In genomic region chr2:99337931-99338580, GRCh38 we compare ENCODE assay signal across 1 cellular context.
TF ChIP-seq lines count a peak whose summit lies in the region.

No MANE protein-coding gene starts in this region.

TF ChIP-seq in HepG2, 621 proteins besides CTCF, POLR2A, EP300 and RAD21 (continues in another document):
- TF ChIP-seq ZBTB33 (CRISPR knock-in tag; IDR thresholded peaks at IDR 0.05) (no peak), KMT2B (CRISPR knock-in tag; IDR thresholded peaks at IDR 0.05) (no peak), ZNF567 (CRISPR knock-in tag; IDR thresholded peaks at IDR 0.05; ENCODE audit: borderline replicate concordance) (no peak), SYNCRIP (IDR thresholded peaks at IDR 0.05; ENCODE audit: insufficient read depth, low read depth, low read length) (no peak), NR2F6 (IDR thresholded peaks at IDR 0.05) (no peak), NR2F6 (CRISPR knock-in tag; IDR thresholded peaks at IDR 0.05) (no peak), ELF4 (CRISPR knock-in tag; IDR thresholded peaks at IDR 0.05; ENCODE audit: borderline replicate concordance) (peak; percentile 17; the same call in 1 of the 2 replicates), ZNF546 (CRISPR knock-in tag; conservative IDR thresholded peaks at IDR 0.05) (no peak), ZBTB21 (CRISPR knock-in tag; IDR thresholded peaks at IDR 0.05) (no peak), PAWR (CRISPR knock-in tag; IDR thresholded peaks at IDR 0.05; ENCODE audit: borderline replicate concordance) (no peak), ZNF296 (CRISPR knock-in tag; conservative IDR thresholded peaks at IDR 0.05) (no peak), STAT6 (CRISPR knock-in tag; IDR thresholded peaks at IDR 0.05; ENCODE audit: borderline replicate concordance) (no peak), CBFB (CRISPR knock-in tag; IDR thresholded peaks at IDR 0.05) (no peak), ZZZ3 (CRISPR knock-in tag; IDR thresholded peaks at IDR 0.05; ENCODE audit: borderline replicate concordance) (no peak), ZUFSP (CRISPR knock-in tag; IDR thresholded peaks at IDR 0.05; ENCODE audit: borderline replicate concordance) (no peak), SRY (CRISPR knock-in tag; IDR thresholded peaks at IDR 0.05) (no peak), ZNF530 (CRISPR knock-in tag; IDR thresholded peaks at IDR 0.05; ENCODE audit: low read depth) (0 out of 2 replicates have a peak, but pooled peaks have one; percentile 3), RFX3 (CRISPR knock-in tag; IDR thresholded peaks at IDR 0.05) (no peak), MNT (IDR thresholded peaks at IDR 0.05) (no peak), ZNF557 (CRISPR knock-in tag; IDR thresholded peaks at IDR 0.05) (0 out of 2 replicates have a peak, but pooled peaks have one; percentile 17), ZNF792 (CRISPR knock-in tag; IDR thresholded peaks at IDR 0.05) (0 out of 2 replicates have a peak, but pooled peaks have one; percentile 14), CREM (IDR thresholded peaks at IDR 0.05) (no peak), CREM (CRISPR knock-in tag; IDR thresholded peaks at IDR 0.05) (no peak), ZNF121 (CRISPR knock-in tag; IDR thresholded peaks at IDR 0.05) (no peak), ZNF740 (CRISPR knock-in tag; IDR thresholded peaks at IDR 0.05) (no peak)
- TF ChIP-seq, protein P1, sequence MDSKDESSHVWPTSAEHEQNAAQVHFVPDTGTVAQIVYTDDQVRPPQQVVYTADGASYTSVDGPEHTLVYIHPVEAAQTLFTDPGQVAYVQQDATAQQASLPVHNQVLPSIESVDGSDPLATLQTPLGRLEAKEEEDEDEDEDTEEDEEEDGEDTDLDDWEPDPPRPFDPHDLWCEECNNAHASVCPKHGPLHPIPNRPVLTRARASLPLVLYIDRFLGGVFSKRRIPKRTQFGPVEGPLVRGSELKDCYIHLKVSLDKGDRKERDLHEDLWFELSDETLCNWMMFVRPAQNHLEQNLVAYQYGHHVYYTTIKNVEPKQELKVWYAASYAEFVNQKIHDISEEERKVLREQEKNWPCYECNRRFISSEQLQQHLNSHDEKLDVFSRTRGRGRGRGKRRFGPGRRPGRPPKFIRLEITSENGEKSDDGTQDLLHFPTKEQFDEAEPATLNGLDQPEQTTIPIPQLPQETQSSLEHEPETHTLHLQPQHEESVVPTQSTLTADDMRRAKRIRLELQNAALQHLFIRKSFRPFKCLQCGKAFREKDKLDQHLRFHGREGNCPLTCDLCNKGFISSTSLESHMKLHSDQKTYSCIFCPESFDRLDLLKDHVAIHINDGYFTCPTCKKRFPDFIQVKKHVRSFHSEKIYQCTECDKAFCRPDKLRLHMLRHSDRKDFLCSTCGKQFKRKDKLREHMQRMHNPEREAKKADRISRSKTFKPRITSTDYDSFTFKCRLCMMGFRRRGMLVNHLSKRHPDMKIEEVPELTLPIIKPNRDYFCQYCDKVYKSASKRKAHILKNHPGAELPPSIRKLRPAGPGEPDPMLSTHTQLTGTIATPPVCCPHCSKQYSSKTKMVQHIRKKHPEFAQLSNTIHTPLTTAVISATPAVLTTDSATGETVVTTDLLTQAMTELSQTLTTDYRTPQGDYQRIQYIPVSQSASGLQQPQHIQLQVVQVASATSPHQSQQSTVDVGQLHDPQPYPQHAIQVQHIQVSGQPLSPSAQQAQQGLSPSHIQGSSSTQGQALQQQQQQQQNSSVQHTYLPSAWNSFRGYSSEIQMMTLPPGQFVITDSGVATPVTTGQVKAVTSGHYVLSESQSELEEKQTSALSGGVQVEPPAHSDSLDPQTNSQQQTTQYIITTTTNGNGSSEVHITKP (CRISPR knock-in tag; IDR thresholded peaks at IDR 0.05; ENCODE audit: low read depth): no peak
- TF ChIP-seq, protein P2, sequence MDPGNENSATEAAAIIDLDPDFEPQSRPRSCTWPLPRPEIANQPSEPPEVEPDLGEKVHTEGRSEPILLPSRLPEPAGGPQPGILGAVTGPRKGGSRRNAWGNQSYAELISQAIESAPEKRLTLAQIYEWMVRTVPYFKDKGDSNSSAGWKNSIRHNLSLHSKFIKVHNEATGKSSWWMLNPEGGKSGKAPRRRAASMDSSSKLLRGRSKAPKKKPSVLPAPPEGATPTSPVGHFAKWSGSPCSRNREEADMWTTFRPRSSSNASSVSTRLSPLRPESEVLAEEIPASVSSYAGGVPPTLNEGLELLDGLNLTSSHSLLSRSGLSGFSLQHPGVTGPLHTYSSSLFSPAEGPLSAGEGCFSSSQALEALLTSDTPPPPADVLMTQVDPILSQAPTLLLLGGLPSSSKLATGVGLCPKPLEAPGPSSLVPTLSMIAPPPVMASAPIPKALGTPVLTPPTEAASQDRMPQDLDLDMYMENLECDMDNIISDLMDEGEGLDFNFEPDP (CRISPR knock-in tag; conservative IDR thresholded peaks at IDR 0.05): 0 out of 2 replicates have a peak, but pooled peaks have one; percentile 61
- TF ChIP-seq, protein P3, sequence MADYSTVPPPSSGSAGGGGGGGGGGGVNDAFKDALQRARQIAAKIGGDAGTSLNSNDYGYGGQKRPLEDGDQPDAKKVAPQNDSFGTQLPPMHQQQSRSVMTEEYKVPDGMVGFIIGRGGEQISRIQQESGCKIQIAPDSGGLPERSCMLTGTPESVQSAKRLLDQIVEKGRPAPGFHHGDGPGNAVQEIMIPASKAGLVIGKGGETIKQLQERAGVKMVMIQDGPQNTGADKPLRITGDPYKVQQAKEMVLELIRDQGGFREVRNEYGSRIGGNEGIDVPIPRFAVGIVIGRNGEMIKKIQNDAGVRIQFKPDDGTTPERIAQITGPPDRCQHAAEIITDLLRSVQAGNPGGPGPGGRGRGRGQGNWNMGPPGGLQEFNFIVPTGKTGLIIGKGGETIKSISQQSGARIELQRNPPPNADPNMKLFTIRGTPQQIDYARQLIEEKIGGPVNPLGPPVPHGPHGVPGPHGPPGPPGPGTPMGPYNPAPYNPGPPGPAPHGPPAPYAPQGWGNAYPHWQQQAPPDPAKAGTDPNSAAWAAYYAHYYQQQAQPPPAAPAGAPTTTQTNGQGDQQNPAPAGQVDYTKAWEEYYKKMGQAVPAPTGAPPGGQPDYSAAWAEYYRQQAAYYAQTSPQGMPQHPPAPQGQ (CRISPR knock-in tag; IDR thresholded peaks at IDR 0.05; ENCODE audit: borderline replicate concordance): no peak
- TF ChIP-seq, protein P4, sequence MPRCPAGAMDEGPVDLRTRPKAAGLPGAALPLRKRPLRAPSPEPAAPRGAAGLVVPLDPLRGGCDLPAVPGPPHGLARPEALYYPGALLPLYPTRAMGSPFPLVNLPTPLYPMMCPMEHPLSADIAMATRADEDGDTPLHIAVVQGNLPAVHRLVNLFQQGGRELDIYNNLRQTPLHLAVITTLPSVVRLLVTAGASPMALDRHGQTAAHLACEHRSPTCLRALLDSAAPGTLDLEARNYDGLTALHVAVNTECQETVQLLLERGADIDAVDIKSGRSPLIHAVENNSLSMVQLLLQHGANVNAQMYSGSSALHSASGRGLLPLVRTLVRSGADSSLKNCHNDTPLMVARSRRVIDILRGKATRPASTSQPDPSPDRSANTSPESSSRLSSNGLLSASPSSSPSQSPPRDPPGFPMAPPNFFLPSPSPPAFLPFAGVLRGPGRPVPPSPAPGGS (CRISPR knock-in tag; IDR thresholded peaks at IDR 0.05): no peak
- TF ChIP-seq, protein P5, sequence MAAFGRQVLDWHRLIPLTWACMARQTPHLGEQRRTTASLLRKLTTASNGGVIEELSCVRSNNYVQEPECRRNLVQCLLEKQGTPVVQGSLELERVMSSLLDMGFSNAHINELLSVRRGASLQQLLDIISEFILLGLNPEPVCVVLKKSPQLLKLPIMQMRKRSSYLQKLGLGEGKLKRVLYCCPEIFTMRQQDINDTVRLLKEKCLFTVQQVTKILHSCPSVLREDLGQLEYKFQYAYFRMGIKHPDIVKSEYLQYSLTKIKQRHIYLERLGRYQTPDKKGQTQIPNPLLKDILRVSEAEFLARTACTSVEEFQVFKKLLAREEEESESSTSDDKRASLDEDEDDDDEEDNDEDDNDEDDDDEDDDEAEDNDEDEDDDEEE (CRISPR knock-in tag; IDR thresholded peaks at IDR 0.05): 0 out of 2 replicates have a peak, but pooled peaks have one; percentile 22
- TF ChIP-seq, protein P6, sequence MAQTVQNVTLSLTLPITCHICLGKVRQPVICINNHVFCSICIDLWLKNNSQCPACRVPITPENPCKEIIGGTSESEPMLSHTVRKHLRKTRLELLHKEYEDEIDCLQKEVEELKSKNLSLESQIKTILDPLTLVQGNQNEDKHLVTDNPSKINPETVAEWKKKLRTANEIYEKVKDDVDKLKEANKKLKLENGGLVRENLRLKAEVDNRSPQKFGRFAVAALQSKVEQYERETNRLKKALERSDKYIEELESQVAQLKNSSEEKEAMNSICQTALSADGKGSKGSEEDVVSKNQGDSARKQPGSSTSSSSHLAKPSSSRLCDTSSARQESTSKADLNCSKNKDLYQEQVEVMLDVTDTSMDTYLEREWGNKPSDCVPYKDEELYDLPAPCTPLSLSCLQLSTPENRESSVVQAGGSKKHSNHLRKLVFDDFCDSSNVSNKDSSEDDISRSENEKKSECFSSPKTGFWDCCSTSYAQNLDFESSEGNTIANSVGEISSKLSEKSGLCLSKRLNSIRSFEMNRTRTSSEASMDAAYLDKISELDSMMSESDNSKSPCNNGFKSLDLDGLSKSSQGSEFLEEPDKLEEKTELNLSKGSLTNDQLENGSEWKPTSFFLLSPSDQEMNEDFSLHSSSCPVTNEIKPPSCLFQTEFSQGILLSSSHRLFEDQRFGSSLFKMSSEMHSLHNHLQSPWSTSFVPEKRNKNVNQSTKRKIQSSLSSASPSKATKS (CRISPR knock-in tag; IDR thresholded peaks at IDR 0.05): peak; percentile 9; the same call in 1 of the 2 replicates
- TF ChIP-seq, protein P7, sequence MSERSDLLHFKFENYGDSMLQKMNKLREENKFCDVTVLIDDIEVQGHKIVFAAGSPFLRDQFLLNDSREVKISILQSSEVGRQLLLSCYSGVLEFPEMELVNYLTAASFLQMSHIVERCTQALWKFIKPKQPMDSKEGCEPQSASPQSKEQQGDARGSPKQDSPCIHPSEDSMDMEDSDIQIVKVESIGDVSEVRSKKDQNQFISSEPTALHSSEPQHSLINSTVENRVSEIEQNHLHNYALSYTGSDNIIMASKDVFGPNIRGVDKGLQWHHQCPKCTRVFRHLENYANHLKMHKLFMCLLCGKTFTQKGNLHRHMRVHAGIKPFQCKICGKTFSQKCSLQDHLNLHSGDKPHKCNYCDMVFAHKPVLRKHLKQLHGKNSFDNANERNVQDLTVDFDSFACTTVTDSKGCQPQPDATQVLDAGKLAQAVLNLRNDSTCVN (CRISPR knock-in tag; IDR thresholded peaks at IDR 0.05; ENCODE audit: borderline replicate concordance): no peak
